ENCODE assay signal across 1 cellular context in genomic region chr19:58097783-58098681, GRCh38.
TF ChIP-seq lines count a peak whose summit lies in the region.

Gene ZSCAN18 (minus strand): TSS chr19:58098231. CDS start chr19:58090267, 7,964 bp downstream.

TF ChIP-seq in GM12878, 131 proteins besides CTCF, POLR2A, EP300 and RAD21 (continued from another document):
- peak; percentile 92 for TF ChIP-seq PKNOX1 (IDR thresholded peaks at IDR 0.05)
- no peak for TF ChIP-seq MXI1 (IDR thresholded peaks at IDR 0.05; ENCODE audit: low read depth, low read length)
TF ChIP-seq in GM12878: peak in this region for 9.
